In genomic region chr17:44354582-44355309, GRCh38 we compare ENCODE assay signal across 1 cellular context.
TF ChIP-seq lines count a peak whose summit lies in the region.

No MANE protein-coding gene starts in this region.

TF ChIP-seq in HepG2, 621 proteins besides CTCF, POLR2A, EP300 and RAD21 (continues in another document):
- no peak for TF ChIP-seq ZNF230 (CRISPR knock-in tag; IDR thresholded peaks at IDR 0.05)
- no peak for TF ChIP-seq ZNF337 (CRISPR knock-in tag; IDR thresholded peaks at IDR 0.05; ENCODE audit: borderline replicate concordance, low read depth)
- no peak for TF ChIP-seq RARG (CRISPR knock-in tag; IDR thresholded peaks at IDR 0.05; ENCODE audit: low read depth)
- TF ChIP-seq ZNF777 (CRISPR knock-in tag; IDR thresholded peaks at IDR 0.05): peak; percentile 94
- TF ChIP-seq ZNF350 (CRISPR knock-in tag; IDR thresholded peaks at IDR 0.05; ENCODE audit: borderline replicate concordance, low read depth): no peak
- no peak for TF ChIP-seq MAF1 (CRISPR knock-in tag; IDR thresholded peaks at IDR 0.05; ENCODE audit: borderline replicate concordance)
- 0 out of 2 replicates have a peak, but pooled peaks have one; percentile 38 for TF ChIP-seq ZBTB2 (CRISPR knock-in tag; IDR thresholded peaks at IDR 0.05; ENCODE audit: low read depth)
- TF ChIP-seq, protein P1, sequence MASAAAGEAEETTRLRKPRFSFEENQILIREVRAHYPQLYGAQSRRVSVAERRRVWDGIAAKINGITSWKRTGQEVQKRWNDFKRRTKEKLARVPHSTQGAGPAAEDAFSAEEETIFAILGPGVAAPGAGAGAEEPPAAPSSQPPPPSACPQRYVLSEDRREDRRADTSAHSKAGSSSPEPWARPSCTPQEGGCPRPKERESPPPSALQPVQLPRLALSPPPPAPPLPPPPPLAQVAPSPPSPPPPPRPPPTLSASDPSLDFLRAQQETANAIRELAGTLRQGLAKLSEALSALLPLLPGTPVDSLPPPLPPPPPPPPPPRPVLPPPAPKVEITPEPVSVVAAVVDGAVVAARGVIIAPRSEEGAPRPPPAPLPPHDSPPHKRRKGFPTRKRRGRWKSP (CRISPR knock-in tag; IDR thresholded peaks at IDR 0.05): no peak
- no peak for TF ChIP-seq FOXK1 (CRISPR knock-in tag; IDR thresholded peaks at IDR 0.05; ENCODE audit: borderline replicate concordance, low read depth)
- no peak for TF ChIP-seq PCBP1 (IDR thresholded peaks at IDR 0.05; ENCODE audit: borderline replicate concordance, low read depth, low read length)
- TF ChIP-seq DR1 (CRISPR knock-in tag; IDR thresholded peaks at IDR 0.05): no peak
- TF ChIP-seq, protein P2, sequence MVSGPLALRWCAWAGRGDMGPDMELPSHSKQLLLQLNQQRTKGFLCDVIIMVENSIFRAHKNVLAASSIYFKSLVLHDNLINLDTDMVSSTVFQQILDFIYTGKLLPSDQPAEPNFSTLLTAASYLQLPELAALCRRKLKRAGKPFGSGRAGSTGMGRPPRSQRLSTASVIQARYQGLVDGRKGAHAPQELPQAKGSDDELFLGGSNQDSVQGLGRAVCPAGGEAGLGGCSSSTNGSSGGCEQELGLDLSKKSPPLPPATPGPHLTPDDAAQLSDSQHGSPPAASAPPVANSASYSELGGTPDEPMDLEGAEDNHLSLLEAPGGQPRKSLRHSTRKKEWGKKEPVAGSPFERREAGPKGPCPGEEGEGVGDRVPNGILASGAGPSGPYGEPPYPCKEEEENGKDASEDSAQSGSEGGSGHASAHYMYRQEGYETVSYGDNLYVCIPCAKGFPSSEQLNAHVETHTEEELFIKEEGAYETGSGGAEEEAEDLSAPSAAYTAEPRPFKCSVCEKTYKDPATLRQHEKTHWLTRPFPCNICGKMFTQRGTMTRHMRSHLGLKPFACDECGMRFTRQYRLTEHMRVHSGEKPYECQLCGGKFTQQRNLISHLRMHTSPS (CRISPR knock-in tag; IDR thresholded peaks at IDR 0.05; ENCODE audit: low read depth): no peak
- no peak for TF ChIP-seq ZMYM3 (CRISPR knock-in tag; IDR thresholded peaks at IDR 0.05)
- TF ChIP-seq, protein P3, sequence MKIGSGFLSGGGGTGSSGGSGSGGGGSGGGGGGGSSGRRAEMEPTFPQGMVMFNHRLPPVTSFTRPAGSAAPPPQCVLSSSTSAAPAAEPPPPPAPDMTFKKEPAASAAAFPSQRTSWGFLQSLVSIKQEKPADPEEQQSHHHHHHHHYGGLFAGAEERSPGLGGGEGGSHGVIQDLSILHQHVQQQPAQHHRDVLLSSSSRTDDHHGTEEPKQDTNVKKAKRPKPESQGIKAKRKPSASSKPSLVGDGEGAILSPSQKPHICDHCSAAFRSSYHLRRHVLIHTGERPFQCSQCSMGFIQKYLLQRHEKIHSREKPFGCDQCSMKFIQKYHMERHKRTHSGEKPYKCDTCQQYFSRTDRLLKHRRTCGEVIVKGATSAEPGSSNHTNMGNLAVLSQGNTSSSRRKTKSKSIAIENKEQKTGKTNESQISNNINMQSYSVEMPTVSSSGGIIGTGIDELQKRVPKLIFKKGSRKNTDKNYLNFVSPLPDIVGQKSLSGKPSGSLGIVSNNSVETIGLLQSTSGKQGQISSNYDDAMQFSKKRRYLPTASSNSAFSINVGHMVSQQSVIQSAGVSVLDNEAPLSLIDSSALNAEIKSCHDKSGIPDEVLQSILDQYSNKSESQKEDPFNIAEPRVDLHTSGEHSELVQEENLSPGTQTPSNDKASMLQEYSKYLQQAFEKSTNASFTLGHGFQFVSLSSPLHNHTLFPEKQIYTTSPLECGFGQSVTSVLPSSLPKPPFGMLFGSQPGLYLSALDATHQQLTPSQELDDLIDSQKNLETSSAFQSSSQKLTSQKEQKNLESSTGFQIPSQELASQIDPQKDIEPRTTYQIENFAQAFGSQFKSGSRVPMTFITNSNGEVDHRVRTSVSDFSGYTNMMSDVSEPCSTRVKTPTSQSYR (CRISPR knock-in tag; IDR thresholded peaks at IDR 0.05; ENCODE audit: borderline replicate concordance): no peak
- TF ChIP-seq ZNF451 (CRISPR knock-in tag; IDR thresholded peaks at IDR 0.05): 0 out of 2 replicates have a peak, but pooled peaks have one; percentile 24
- TF ChIP-seq NCOA2 (CRISPR knock-in tag; IDR thresholded peaks at IDR 0.05): no peak
- TF ChIP-seq U2AF2 (IDR thresholded peaks at IDR 0.05; ENCODE audit: low read depth, low read length): no peak
- TF ChIP-seq DPF2 (CRISPR knock-in tag; IDR thresholded peaks at IDR 0.05; ENCODE audit: borderline replicate concordance, low read depth): no peak
- TF ChIP-seq MIER2 (CRISPR knock-in tag; IDR thresholded peaks at IDR 0.05): no peak
- TF ChIP-seq, protein P4, sequence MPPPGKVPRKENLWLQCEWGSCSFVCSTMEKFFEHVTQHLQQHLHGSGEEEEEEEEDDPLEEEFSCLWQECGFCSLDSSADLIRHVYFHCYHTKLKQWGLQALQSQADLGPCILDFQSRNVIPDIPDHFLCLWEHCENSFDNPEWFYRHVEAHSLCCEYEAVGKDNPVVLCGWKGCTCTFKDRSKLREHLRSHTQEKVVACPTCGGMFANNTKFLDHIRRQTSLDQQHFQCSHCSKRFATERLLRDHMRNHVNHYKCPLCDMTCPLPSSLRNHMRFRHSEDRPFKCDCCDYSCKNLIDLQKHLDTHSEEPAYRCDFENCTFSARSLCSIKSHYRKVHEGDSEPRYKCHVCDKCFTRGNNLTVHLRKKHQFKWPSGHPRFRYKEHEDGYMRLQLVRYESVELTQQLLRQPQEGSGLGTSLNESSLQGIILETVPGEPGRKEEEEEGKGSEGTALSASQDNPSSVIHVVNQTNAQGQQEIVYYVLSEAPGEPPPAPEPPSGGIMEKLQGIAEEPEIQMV (CRISPR knock-in tag; IDR thresholded peaks at IDR 0.05; ENCODE audit: low read depth): no peak; the same call in 1 of the 2 replicates
- no peak for TF ChIP-seq HNRNPK (IDR thresholded peaks at IDR 0.05; ENCODE audit: low read depth, low read length, poor library complexity, severe bottlenecking)
- TF ChIP-seq ZNF180 (CRISPR knock-in tag; IDR thresholded peaks at IDR 0.05; ENCODE audit: borderline replicate concordance, low read depth): no peak
- peak; percentile 85 for TF ChIP-seq GABPB1 (CRISPR knock-in tag; IDR thresholded peaks at IDR 0.05)
- no peak for TF ChIP-seq ZNF580 (CRISPR knock-in tag; IDR thresholded peaks at IDR 0.05; ENCODE audit: borderline replicate concordance, low read depth)
- no peak for TF ChIP-seq RBM22 (optimal IDR thresholded peaks at IDR 0.05; ENCODE audit: low read length)
- TF ChIP-seq FIP1L1 (IDR thresholded peaks at IDR 0.05; ENCODE audit: borderline replicate concordance, insufficient read depth, low read depth, low read length): no peak
- TF ChIP-seq SALL2 (CRISPR knock-in tag; IDR thresholded peaks at IDR 0.05): peak; percentile 68
- TF ChIP-seq HNF1A (IDR thresholded peaks at IDR 0.05; ENCODE audit: low read depth): no peak
- TF ChIP-seq HNF1A (CRISPR knock-in tag; IDR thresholded peaks at IDR 0.05; ENCODE audit: borderline replicate concordance): no peak
- TF ChIP-seq, protein P5, sequence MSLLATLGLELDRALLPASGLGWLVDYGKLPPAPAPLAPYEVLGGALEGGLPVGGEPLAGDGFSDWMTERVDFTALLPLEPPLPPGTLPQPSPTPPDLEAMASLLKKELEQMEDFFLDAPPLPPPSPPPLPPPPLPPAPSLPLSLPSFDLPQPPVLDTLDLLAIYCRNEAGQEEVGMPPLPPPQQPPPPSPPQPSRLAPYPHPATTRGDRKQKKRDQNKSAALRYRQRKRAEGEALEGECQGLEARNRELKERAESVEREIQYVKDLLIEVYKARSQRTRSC (CRISPR knock-in tag; IDR thresholded peaks at IDR 0.05; ENCODE audit: low read depth): no peak
- TF ChIP-seq PRDM10 (CRISPR knock-in tag; IDR thresholded peaks at IDR 0.05; ENCODE audit: low read depth): no peak
- TF ChIP-seq, protein P6, sequence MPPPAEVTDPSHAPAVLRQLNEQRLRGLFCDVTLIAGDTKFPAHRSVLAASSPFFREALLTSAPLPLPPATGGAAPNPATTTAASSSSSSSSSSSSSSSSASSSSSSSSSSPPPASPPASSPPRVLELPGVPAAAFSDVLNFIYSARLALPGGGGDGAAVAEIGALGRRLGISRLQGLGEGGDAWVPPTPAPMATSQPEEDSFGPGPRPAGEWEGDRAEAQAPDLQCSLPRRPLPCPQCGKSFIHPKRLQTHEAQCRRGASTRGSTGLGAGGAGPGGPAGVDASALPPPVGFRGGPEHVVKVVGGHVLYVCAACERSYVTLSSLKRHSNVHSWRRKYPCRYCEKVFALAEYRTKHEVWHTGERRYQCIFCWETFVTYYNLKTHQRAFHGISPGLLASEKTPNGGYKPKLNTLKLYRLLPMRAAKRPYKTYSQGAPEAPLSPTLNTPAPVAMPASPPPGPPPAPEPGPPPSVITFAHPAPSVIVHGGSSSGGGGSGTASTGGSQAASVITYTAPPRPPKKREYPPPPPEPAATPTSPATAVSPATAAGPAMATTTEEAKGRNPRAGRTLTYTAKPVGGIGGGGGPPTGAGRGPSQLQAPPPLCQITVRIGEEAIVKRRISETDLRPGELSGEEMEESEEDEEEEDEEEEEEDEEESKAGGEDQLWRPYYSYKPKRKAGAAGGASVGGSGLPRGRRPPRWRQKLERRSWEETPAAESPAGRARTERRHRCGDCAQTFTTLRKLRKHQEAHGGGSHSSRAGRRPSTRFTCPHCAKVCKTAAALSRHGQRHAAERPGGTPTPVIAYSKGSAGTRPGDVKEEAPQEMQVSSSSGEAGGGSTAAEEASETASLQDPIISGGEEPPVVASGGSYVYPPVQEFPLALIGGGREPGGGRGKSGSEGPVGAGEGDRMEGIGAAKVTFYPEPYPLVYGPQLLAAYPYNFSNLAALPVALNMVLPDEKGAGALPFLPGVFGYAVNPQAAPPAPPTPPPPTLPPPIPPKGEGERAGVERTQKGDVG (CRISPR knock-in tag; IDR thresholded peaks at IDR 0.05; ENCODE audit: borderline replicate concordance): no peak
- TF ChIP-seq DNMT3B (CRISPR knock-in tag; conservative IDR thresholded peaks at IDR 0.05): no peak
- TF ChIP-seq STAG1 (CRISPR knock-in tag; IDR thresholded peaks at IDR 0.05): peak; percentile 70
- no peak for TF ChIP-seq POLR2AphosphoS5 (IDR thresholded peaks at IDR 0.05; ENCODE audit: low read depth, low read length)
- no peak for TF ChIP-seq ZKSCAN8 (CRISPR knock-in tag; IDR thresholded peaks at IDR 0.05; ENCODE audit: borderline replicate concordance)
- TF ChIP-seq, protein P7, sequence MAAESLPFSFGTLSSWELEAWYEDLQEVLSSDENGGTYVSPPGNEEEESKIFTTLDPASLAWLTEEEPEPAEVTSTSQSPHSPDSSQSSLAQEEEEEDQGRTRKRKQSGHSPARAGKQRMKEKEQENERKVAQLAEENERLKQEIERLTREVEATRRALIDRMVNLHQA (CRISPR knock-in tag; IDR thresholded peaks at IDR 0.05): no peak
- peak; percentile 87 for TF ChIP-seq ZNF263 (CRISPR knock-in tag; IDR thresholded peaks at IDR 0.05)
